ENCODE assay signal across 31 cellular contexts in the genomic region with DNA sequence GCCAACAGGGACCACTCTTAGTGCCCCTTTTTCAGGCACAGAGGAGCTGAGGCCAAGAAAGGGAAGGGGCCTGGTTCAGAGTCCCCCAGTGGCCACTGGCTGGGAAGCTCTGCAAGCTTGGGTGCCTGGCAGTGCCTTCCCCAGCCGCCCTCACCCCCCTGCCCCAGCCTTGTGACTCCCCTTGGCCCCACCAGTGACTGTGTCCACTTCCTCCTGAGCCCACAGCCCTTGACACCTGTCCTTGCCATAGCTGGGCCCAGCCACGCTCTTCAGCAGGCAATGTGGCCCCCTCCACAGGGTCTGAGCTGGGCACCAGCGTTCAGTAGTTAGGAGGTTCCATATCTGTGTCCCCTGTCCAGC. TPM values are rescaled to one million over a fixed set of nuclear protein-coding genes. Genes with fewer than 3 reads are reported as not detected.
DNase-seq lines count a peak whose midpoint lies in the region; ATAC-seq, FAIRE-seq and TF ChIP-seq lines count a peak whose summit lies in the region.
"Had no signal": no experiment of that assay in that cellular context is flagged by ENCODE, and none has a peak within 500 bp of the region (broad histone marks: within the 10 kb centered on the region; RNA-seq: fewer than 3 reads in every experiment).

No MANE protein-coding gene starts in this region.

- no peaks in the 10 kb centered on the region for H3K9me3 ChIP-seq in BLaER1 treated with 17β-estradiol and CSF1 and Interleukin-3, amounts not matched to agents 10 nM and 100 nM (replicated peaks in 1 of 11)
- H3K9me3 ChIP-seq in osteoblast (ENCODE audit: low read depth, low read length) = no peaks in the 10 kb centered on the region
- H3K9me3 ChIP-seq: HAP-1, SJSA1 had no signal

- peak overlapping the region; percentile 41 for H3K27ac Mint-ChIP-seq in activated naive CD4-positive, alpha-beta T cell treated with anti-CD3 and anti-CD28 coated beads, Interleukin-2, amount 50 U/mL, for 24 hours
- H3K27ac Mint-ChIP-seq in activated naive CD4-positive, alpha-beta T cell treated with anti-CD3 and anti-CD28 coated beads, Interleukin-2, amount 10 ng/mL, durations not matched to agents 7 days and 5 days = no peak overlapping the region
- H3K27ac Mint-ChIP-seq: B cell; CD4-positive, alpha-beta T cell; HFFc6 had no signal

- H4K20me1 ChIP-seq in BLaER1 treated with 17β-estradiol and CSF1 and Interleukin-3, amounts not matched to agents 10 nM and 100 nM = peaks cover 0 to 24% (median 0%) of the 10 kb centered on the region in 11 experiments; a peak in 4 of 22 replicates
- no peaks in the 10 kb centered on the region for H4K20me1 ChIP-seq in osteoblast (ENCODE audit: insufficient read depth, low read length)

- H3K4me1 Mint-ChIP-seq in activated naive CD4-positive, alpha-beta T cell treated with anti-CD3 and anti-CD28 coated beads, Interleukin-2, amount 50 U/mL, for 24 hours = no peaks in the 10 kb centered on the region
- no peaks in the 10 kb centered on the region for H3K4me1 Mint-ChIP-seq in activated naive CD4-positive, alpha-beta T cell treated with anti-CD3 and anti-CD28 coated beads, Interleukin-2, amount 10 ng/mL, durations not matched to agents 7 days and 5 days

- H3K36me3 Mint-ChIP-seq in activated naive CD4-positive, alpha-beta T cell treated with anti-CD3 and anti-CD28 coated beads, Interleukin-2, amount 50 U/mL, for 24 hours = no peaks in the 10 kb centered on the region
- no peaks in the 10 kb centered on the region for H3K36me3 Mint-ChIP-seq in activated naive CD4-positive, alpha-beta T cell treated with anti-CD3 and anti-CD28 coated beads, Interleukin-2, amount 10 ng/mL, durations not matched to agents 7 days and 5 days

- H3K27ac ChIP-seq in BLaER1 treated with 17β-estradiol and CSF1 and Interleukin-3, amounts not matched to agents 10 nM and 100 nM = no peak overlapping the region
- H3K27ac ChIP-seq in osteoblast (ENCODE audit: low read depth, low read length) = no peak overlapping the region
- H3K27ac ChIP-seq: 22Rv1, SJSA1 had no signal

- no peaks in the 10 kb centered on the region for H3K27me3 Mint-ChIP-seq in activated naive CD4-positive, alpha-beta T cell treated with anti-CD3 and anti-CD28 coated beads, Interleukin-2, amount 50 U/mL, for 24 hours
- H3K27me3 Mint-ChIP-seq in activated naive CD4-positive, alpha-beta T cell treated with anti-CD3 and anti-CD28 coated beads, Interleukin-2, amount 10 ng/mL, durations not matched to agents 7 days and 5 days = peaks cover 15% of the 10 kb centered on the region

- DNase-seq in activated naive CD4-positive, alpha-beta T cell treated with anti-CD3 and anti-CD28 coated beads, Interleukin-2, amount 10 ng/mL, durations not matched to agents 7 days and 5 days = no peak
- peak; percentile 4 for DNase-seq in left cardiac atrium
- peak; percentile 69 for DNase-seq in osteoblast (ENCODE audit: insufficient read length, low spot score, missing footprints)
- DNase-seq in D721Med (ENCODE audit: insufficient read length, low spot score) = no peak
- DNase-seq in NCI-H510A treated with DMSO at 0.1 percent for 48 hours (lab: John Stamatoyannopoulos, UW) = no peak
- DNase-seq in T-helper 2 cell = no peak
- DNase-seq: CD4-positive, alpha-beta T cell; DMS53; GOT3; HFFc6; MV-4-11; NCI-H1105; NCI-H1436 treated with DMSO at 0.1 percent for 48 hours; NCI-H187 treated with DMSO at 0.1 percent for 48 hours; NCI-H2171 treated with DMSO at 0.1 percent for 48 hours; NCI-H345; NCI-H524; NCI-H774 had no signal

- FAIRE-seq in D721Med (lab: Jason Lieb, UNC) = no peak
- FAIRE-seq: HTR-8/SVneo, K562, RCC 7860 had no signal

- H3K4me2 ChIP-seq in BLaER1 treated with 17β-estradiol and CSF1 and Interleukin-3, amounts not matched to agents 10 nM and 100 nM = peak overlapping the region in 9 of 11 experiments; percentile 47 to 96 (median 81); a peak in 17 of 22 replicates
- no peak overlapping the region for H3K4me2 ChIP-seq in osteoblast (ENCODE audit: insufficient read depth, low read length)

- no peak for ATAC-seq in left cardiac atrium
- ATAC-seq: K562 had no signal

- H3K4me1 ChIP-seq in BLaER1 treated with 17β-estradiol and CSF1 and Interleukin-3, amounts not matched to agents 10 nM and 100 nM = peaks cover 33 to 100% (median 98%) of the 10 kb centered on the region in 10 experiments
- H3K4me1 ChIP-seq in osteoblast (ENCODE audit: insufficient read depth, low read length) = no peaks in the 10 kb centered on the region
- H3K4me1 ChIP-seq: HAP-1, SJSA1 had no signal

- no peak overlapping the region for H3K9ac ChIP-seq in BLaER1 treated with 17β-estradiol and CSF1 and Interleukin-3, amounts not matched to agents 10 nM and 100 nM

- TF ChIP-seq CTCF in osteoblast (IDR thresholded peaks at IDR 0.05; ENCODE audit: extremely low read depth, low read depth, low read length) (no peak), D721Med (IDR thresholded peaks at IDR 0.05; ENCODE audit: insufficient read depth, missing control alignments) (no peak)

- no peak overlapping the region for H2AFZ ChIP-seq in osteoblast (ENCODE audit: low read length)

- peaks cover 0 to 37% (median 0%) of the 10 kb centered on the region in 11 experiments; a peak in 5 of 22 replicates for H3K27me3 ChIP-seq in BLaER1 treated with 17β-estradiol and CSF1 and Interleukin-3, amounts not matched to agents 10 nM and 100 nM
- H3K27me3 ChIP-seq in osteoblast (ENCODE audit: insufficient read depth, low read length) = no peaks in the 10 kb centered on the region

- no peaks in the 10 kb centered on the region for H3K9me3 Mint-ChIP-seq in activated naive CD4-positive, alpha-beta T cell treated with anti-CD3 and anti-CD28 coated beads, Interleukin-2, amount 50 U/mL, for 24 hours
- no peaks in the 10 kb centered on the region for H3K9me3 Mint-ChIP-seq in activated naive CD4-positive, alpha-beta T cell treated with anti-CD3 and anti-CD28 coated beads, Interleukin-2, amount 10 ng/mL, durations not matched to agents 7 days and 5 days
- H3K9me3 Mint-ChIP-seq: CD4-positive, alpha-beta T cell; HFFc6 had no signal

- no peak overlapping the region for H3K4me3 Mint-ChIP-seq in activated naive CD4-positive, alpha-beta T cell treated with anti-CD3 and anti-CD28 coated beads, Interleukin-2, amount 50 U/mL, for 24 hours
- no peak overlapping the region for H3K4me3 Mint-ChIP-seq in activated naive CD4-positive, alpha-beta T cell treated with anti-CD3 and anti-CD28 coated beads, Interleukin-2, amount 10 ng/mL, durations not matched to agents 7 days and 5 days
- H3K4me3 Mint-ChIP-seq: B cell; CD4-positive, alpha-beta T cell; HFFc6 had no signal

- CTCF ChIA-PET in activated naive CD4-positive, alpha-beta T cell treated with anti-CD3 and anti-CD28 coated beads, Interleukin-2, amount 10 ng/mL, durations not matched to agents 7 days and 5 days (lab: Charles Lee) = no interaction called here

- H3K36me3 ChIP-seq in BLaER1 treated with 17β-estradiol and CSF1 and Interleukin-3, amounts not matched to agents 10 nM and 100 nM = no peaks in the 10 kb centered on the region
- H3K36me3 ChIP-seq in osteoblast (ENCODE audit: insufficient read depth, low read length) = no peaks in the 10 kb centered on the region
- H3K36me3 ChIP-seq: HAP-1, SJSA1 had no signal

- intact Hi-C loops in left cardiac atrium (cut with DNase I) = loop anchor here in 1 of 2 donors (5.0 to 10.0 kb wide), 2 partner anchors 423 to 486 kb away; a partner anchor contains a TSS

- no peak overlapping the region for H3K4me3 ChIP-seq in BLaER1 treated with 17β-estradiol and CSF1 and Interleukin-3, amounts not matched to agents 10 nM and 100 nM
- H3K4me3 ChIP-seq in osteoblast (ENCODE audit: insufficient read depth, low read length) = no peak overlapping the region
- H3K4me3 ChIP-seq: HAP-1, K562, SJSA1 had no signal

- H3K79me2 ChIP-seq in osteoblast (ENCODE audit: insufficient read depth, low read length) = no peaks in the 10 kb centered on the region

RNA-seq across cellular contexts. Expression of a gene that starts 19.0 kb away (rescaled TPM):
- total RNA-seq in left cardiac atrium (10 to 100 TPM; 26.6 to 66.7 TPM), osteoblast (not detected in 2 replicates)
- total RNA-seq: B cell; CD4-positive, alpha-beta T cell; Daoy; G401; HFFc6; K562; LHCN-M2; MCF 10A; SJSA1 had no signal

RNA-seq across cellular contexts. Expression of a gene that starts 44.0 kb away (rescaled TPM):
- total RNA-seq in left cardiac atrium = 1 to 10 TPM in 1 of 2 donors, under 1 TPM in 1; 0.24 to 1.0 TPM
- total RNA-seq in osteoblast = not detected in 2 replicates
- total RNA-seq: B cell; CD4-positive, alpha-beta T cell; G401; HFFc6; K562; LHCN-M2; MCF 10A; SJSA1 had no signal

Comparison
In these comparisons a context has a peak if more than half of its experiments do, and no peak if none do; other contexts are left out.
1. DNase-seq: peak in left cardiac atrium (single experiment) and osteoblast (single experiment); none in activated naive CD4-positive, alpha-beta T cell treated with anti-CD3 and anti-CD28 coated beads, Interleukin-2, amount 10 ng/mL, durations not matched to agents 7 days and 5 days (single experiment), D721Med (single experiment), NCI-H510A treated with DMSO at 0.1 percent for 48 hours (single experiment) and T-helper 2 cell (0 of 5).
2. RNA of a gene that starts 19.0 kb away (total RNA-seq): 26.6 to 66.7 TPM in left cardiac atrium; not detected in osteoblast; every median in the first group is over 10 times any median in the second.